Comparison of ENCODE assay signal across 8 cellular contexts in the genomic region with DNA sequence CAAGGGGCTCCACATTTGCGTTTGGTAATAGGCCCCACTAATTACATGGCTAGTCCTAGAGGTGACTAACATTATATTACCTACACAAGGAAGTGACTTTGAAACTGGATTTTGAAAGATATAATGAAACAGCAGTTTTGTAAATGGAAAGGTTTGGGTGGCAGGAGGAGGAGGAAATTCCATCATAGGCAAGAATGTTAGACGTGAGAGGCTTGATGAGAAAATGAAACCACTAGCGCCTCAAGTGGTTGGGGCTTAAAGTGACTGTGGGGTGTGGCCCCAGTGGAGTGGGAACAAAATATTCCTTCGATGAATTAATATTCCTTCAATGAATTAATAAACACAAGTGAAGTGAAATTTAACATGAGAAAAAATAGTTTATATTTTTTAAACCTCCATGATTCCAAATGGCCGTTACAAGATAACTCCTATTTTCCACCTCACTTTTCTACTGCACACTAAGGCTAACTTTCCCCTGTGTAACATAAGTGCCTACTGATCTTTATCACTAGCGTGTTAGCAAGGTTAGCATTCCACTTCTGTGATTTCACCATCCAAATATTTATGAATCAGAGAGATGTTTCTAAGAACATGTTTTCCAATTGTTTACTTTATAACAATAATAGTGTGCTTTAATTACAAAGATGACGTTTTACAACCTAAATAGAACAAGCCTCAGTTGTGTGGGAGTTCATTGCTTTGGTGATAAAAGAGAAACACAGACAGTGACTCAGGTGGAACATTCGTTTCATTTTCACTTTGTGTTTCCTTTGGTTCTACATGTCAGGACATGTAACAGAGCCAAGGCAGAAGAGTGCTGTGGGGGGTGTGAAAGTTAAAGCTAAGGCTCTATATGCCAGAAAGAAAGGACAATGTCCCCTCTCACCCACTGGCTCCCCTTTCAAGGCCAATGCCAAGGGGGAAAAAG. TPM values are rescaled to one million over a fixed set of nuclear protein-coding genes. Genes with fewer than 3 reads are reported as not detected.
DNase-seq lines count a peak whose midpoint lies in the region; ATAC-seq, FAIRE-seq and TF ChIP-seq lines count a peak whose summit lies in the region.

No MANE protein-coding gene starts in this region.

- H3K27ac ChIP-seq in mucosa of rectum (ENCODE audit: low read depth in 2 of 2, low read length in 2 of 2) = peak overlapping the region; percentile 49 to 72

- no peak for FAIRE-seq in frontal cortex (lab: Jason Lieb, UNC)

- TF ChIP-seq CTCF in chondrocyte (IDR thresholded peaks at IDR 0.05) = peak; percentile 75

- H3K27ac Mint-ChIP-seq in chondrocyte (ENCODE audit: unreplicated experiment) = peak overlapping the region; percentile 92

- peaks cover 23% of the 10 kb centered on the region for H3K4me1 Mint-ChIP-seq in chondrocyte (ENCODE audit: low read depth)

- peak overlapping the region in 1 of 2 donors; percentile 8 for H3K4me3 ChIP-seq in mucosa of rectum (ENCODE audit: low read length in 2 of 2)

- H3K9me3 Mint-ChIP-seq in chondrocyte (ENCODE audit: low read depth) = no peaks in the 10 kb centered on the region

- H3K4me3 Mint-ChIP-seq in chondrocyte (ENCODE audit: unreplicated experiment) = peak overlapping the region; percentile 10

- no peaks in the 10 kb centered on the region for H3K9me3 ChIP-seq in mucosa of rectum (ENCODE audit: control insufficient read depth in 2 of 2, low read length in 2 of 2)

- H3K27me3 ChIP-seq in mucosa of rectum (ENCODE audit: control insufficient read depth in 2 of 2, insufficient read depth in 2 of 2, low read length in 2 of 2) = peaks cover 2 to 5% of the 10 kb centered on the region in 2 donors

- DNase-seq in EH (ENCODE audit: low read depth) = peak; percentile 95
- no peak for DNase-seq in chondrocyte (ENCODE audit: low spot score)
- no peak for DNase-seq in effector CD4-positive, alpha-beta T cell
- no peak for DNase-seq in frontal cortex (ENCODE audit: low spot score in 2 of 2)

- no peaks in the 10 kb centered on the region for H3K36me3 Mint-ChIP-seq in chondrocyte (ENCODE audit: low read depth)

- H3K36me3 ChIP-seq in mucosa of rectum (ENCODE audit: control insufficient read depth in 2 of 2, insufficient read depth in 2 of 2, low read length in 2 of 2) = no peaks in the 10 kb centered on the region

- peaks cover 11% of the 10 kb centered on the region for H3K27me3 Mint-ChIP-seq in chondrocyte (ENCODE audit: low read depth)

- ATAC-seq in GM19468 (IDR thresholded peaks at IDR 0.05; ENCODE audit: extremely low read depth, unreplicated experiment) (peak; percentile 77), HG03520 (IDR thresholded peaks at IDR 0.05; ENCODE audit: unreplicated experiment) (peak; percentile 98), SK-N-SH treated with all-trans-retinoic acid at 6 μM for 48 hours (peak; percentile 87)

- H3K9ac ChIP-seq in mucosa of rectum (ENCODE audit: low read depth in 1 of 2, low read length in 2 of 2) = peak overlapping the region in 1 of 2 donors; percentile 36

- peaks cover 0 to 12% of the 10 kb centered on the region in 2 donors for H3K4me1 ChIP-seq in mucosa of rectum (ENCODE audit: control insufficient read depth in 2 of 2, insufficient read depth in 2 of 2, low read length in 2 of 2)

TF ChIP-seq in SK-N-SH treated with all-trans-retinoic acid at 6 μM for 48 hours, 23 proteins besides CTCF, POLR2A, EP300 and RAD21 (continues in another document):
- no peak for TF ChIP-seq CSDC2 (CRISPR knock-in tag; IDR thresholded peaks at IDR 0.05)
- no peak; the same call in 1 of the 2 replicates for TF ChIP-seq ZC3H10 (CRISPR knock-in tag; IDR thresholded peaks at IDR 0.05)
- TF ChIP-seq OSR1 (CRISPR knock-in tag; IDR thresholded peaks at IDR 0.05) = no peak
- TF ChIP-seq, protein P1, sequence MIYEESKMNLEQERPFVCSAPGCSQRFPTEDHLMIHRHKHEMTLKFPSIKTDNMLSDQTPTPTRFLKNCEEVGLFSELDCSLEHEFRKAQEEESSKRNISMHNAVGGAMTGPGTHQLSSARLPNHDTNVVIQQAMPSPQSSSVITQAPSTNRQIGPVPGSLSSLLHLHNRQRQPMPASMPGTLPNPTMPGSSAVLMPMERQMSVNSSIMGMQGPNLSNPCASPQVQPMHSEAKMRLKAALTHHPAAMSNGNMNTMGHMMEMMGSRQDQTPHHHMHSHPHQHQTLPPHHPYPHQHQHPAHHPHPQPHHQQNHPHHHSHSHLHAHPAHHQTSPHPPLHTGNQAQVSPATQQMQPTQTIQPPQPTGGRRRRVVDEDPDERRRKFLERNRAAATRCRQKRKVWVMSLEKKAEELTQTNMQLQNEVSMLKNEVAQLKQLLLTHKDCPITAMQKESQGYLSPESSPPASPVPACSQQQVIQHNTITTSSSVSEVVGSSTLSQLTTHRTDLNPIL (CRISPR knock-in tag; IDR thresholded peaks at IDR 0.05; ENCODE audit: low read depth) = no peak
- TF ChIP-seq ZNF70 (CRISPR knock-in tag; IDR thresholded peaks at IDR 0.05) = no peak
- no peak for TF ChIP-seq ZNF8 (CRISPR knock-in tag; IDR thresholded peaks at IDR 0.05)
- no peak for TF ChIP-seq CSRNP3 (CRISPR knock-in tag; IDR thresholded peaks at IDR 0.05)
- 0 out of 2 replicates have a peak, but pooled peaks have one; percentile 27 for TF ChIP-seq RARB (CRISPR knock-in tag; IDR thresholded peaks at IDR 0.05)
- TF ChIP-seq SNAI2 (CRISPR knock-in tag; IDR thresholded peaks at IDR 0.05) = no peak
- TF ChIP-seq BACH2 (CRISPR knock-in tag; IDR thresholded peaks at IDR 0.05; ENCODE audit: borderline replicate concordance) = no peak
- TF ChIP-seq TCF4 (CRISPR knock-in tag; IDR thresholded peaks at IDR 0.05; ENCODE audit: borderline replicate concordance) = no peak
- TF ChIP-seq POU6F1 (CRISPR knock-in tag; IDR thresholded peaks at IDR 0.05; ENCODE audit: borderline replicate concordance, low read depth) = peak; percentile 75; the same call in 1 of the 2 replicates
- no peak for TF ChIP-seq ARNTL (CRISPR knock-in tag; IDR thresholded peaks at IDR 0.05; ENCODE audit: borderline replicate concordance, low read depth)
- TF ChIP-seq ISL1 (CRISPR knock-in tag; IDR thresholded peaks at IDR 0.05) = peak; percentile 62
- no peak for TF ChIP-seq TSHZ2 (CRISPR knock-in tag; IDR thresholded peaks at IDR 0.05)

RNA-seq across cellular contexts. Expression of gene ATF3, which starts 12.5 kb away (rescaled TPM):
- total RNA-seq in chondrocyte = 3.5 to 54.5 TPM (median 50.2 TPM) in 3 replicates
- 1.6 TPM for total RNA-seq in frontal cortex
